Comparison of ENCODE assay signal across 1 cellular context in the genomic region with DNA sequence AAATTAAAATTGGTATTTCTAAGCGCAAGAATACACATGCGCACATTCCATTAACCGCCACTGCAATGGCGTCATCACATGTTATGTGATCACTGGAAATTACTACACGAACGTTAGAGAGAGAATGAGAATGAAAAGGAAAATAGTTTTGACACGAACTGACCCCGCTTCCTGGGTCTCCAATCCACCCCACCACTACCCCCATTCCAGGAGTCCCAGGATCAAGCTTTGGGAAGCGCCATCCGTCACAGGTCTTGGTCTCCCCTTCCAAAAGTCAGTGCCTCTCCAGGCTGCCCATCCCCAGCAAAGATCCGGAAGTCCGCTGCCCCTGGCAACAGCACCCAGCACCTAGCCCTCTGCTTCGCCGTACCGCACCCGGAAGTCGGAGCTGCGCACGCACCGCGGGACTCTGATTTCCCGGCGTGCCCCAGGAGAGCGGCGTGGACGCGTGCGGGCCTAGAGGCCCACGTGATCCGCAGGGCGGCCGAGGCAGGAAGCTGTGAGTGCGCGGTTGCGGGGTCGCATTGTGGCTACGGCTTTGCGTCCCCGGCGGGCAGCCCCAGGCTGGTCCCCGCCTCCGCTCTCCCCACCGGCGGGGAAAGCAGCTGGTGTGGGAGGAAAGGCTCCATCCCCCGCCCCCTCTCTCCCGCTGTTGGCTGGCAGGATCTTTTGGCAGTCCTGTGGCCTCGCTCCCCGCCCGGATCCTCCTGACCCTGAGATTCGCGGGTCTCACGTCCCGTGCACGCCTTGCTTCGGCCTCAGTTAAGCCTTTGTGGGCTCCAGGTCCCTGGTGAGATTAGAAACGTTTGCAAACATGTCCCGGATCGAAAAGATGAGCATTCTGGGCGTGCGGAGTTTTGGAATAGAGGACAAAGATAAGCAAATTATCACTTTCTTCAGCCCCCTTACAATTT.
TF ChIP-seq lines count a peak whose summit lies in the region.

RAD50 (plus strand) TSS at position 467 of the 914 bp plus-strand sequence; CDS start at position 815, 348 bp downstream.

TF ChIP-seq in HepG2, 621 proteins besides CTCF, POLR2A, EP300 and RAD21 (continued from another document and continues in another):
- TF ChIP-seq, protein P1, sequence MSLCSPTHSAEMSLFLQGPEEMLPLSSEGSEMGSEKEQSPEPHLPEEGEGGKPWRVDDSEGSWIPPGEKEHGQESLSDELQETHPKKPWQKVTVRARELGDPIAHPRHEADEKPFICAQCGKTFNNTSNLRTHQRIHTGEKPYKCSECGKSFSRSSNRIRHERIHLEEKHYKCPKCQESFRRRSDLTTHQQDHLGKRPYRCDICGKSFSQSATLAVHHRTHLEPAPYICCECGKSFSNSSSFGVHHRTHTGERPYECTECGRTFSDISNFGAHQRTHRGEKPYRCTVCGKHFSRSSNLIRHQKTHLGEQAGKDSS (CRISPR knock-in tag; IDR thresholded peaks at IDR 0.05; ENCODE audit: borderline replicate concordance, low read depth) = peak; percentile 89; the same call in 1 of the 2 replicates
- TF ChIP-seq PCBP1 (IDR thresholded peaks at IDR 0.05; ENCODE audit: borderline replicate concordance, low read depth, low read length) = 0 out of 2 replicates have a peak, but pooled peaks have one; percentile 46
- TF ChIP-seq MED1 (CRISPR knock-in tag; IDR thresholded peaks at IDR 0.05) = peak; percentile 84
- TF ChIP-seq ZFX (CRISPR knock-in tag; IDR thresholded peaks at IDR 0.05; ENCODE audit: low read depth) = peak; percentile 95
- TF ChIP-seq, protein P2, sequence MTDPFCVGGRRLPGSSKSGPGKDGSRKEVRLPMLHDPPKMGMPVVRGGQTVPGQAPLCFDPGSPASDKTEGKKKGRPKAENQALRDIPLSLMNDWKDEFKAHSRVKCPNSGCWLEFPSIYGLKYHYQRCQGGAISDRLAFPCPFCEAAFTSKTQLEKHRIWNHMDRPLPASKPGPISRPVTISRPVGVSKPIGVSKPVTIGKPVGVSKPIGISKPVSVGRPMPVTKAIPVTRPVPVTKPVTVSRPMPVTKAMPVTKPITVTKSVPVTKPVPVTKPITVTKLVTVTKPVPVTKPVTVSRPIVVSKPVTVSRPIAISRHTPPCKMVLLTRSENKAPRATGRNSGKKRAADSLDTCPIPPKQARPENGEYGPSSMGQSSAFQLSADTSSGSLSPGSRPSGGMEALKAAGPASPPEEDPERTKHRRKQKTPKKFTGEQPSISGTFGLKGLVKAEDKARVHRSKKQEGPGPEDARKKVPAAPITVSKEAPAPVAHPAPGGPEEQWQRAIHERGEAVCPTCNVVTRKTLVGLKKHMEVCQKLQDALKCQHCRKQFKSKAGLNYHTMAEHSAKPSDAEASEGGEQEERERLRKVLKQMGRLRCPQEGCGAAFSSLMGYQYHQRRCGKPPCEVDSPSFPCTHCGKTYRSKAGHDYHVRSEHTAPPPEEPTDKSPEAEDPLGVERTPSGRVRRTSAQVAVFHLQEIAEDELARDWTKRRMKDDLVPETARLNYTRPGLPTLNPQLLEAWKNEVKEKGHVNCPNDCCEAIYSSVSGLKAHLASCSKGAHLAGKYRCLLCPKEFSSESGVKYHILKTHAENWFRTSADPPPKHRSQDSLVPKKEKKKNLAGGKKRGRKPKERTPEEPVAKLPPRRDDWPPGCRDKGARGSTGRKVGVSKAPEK (CRISPR knock-in tag; IDR thresholded peaks at IDR 0.05; ENCODE audit: borderline replicate concordance) = peak; percentile 39; the same call in 1 of the 2 replicates
- no peak for TF ChIP-seq ZNF503 (CRISPR knock-in tag; IDR thresholded peaks at IDR 0.05)
- no peak for TF ChIP-seq EHMT2 (IDR thresholded peaks at IDR 0.05; ENCODE audit: borderline replicate concordance, low read depth, low read length)
- TF ChIP-seq, protein P3, sequence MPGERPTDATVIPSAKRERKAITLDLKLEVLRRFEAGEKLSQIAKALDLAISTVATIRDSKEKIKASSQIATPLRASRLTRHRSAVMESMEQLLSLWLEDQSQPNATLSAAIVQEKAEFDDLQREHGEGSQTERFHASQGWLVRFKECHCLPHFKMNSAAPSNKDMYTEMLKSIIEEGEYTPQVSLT (CRISPR knock-in tag; IDR thresholded peaks at IDR 0.05; ENCODE audit: borderline replicate concordance, low read depth) = no peak; the same call in 1 of the 2 replicates
- no peak; the same call in 1 of the 2 replicates for TF ChIP-seq ZNF558 (CRISPR knock-in tag; IDR thresholded peaks at IDR 0.05; ENCODE audit: borderline replicate concordance)
- TF ChIP-seq ZNF619 (CRISPR knock-in tag; IDR thresholded peaks at IDR 0.05) = peak; percentile 95
- TF ChIP-seq ZNF333 (CRISPR knock-in tag; IDR thresholded peaks at IDR 0.05; ENCODE audit: borderline replicate concordance) = peak; percentile 88
- TF ChIP-seq WIZ (CRISPR knock-in tag; IDR thresholded peaks at IDR 0.05) = peak; percentile 88
- no peak; the same call in 1 of the 2 replicates for TF ChIP-seq MAF1 (CRISPR knock-in tag; IDR thresholded peaks at IDR 0.05; ENCODE audit: borderline replicate concordance)
- TF ChIP-seq ZNF317 (CRISPR knock-in tag; IDR thresholded peaks at IDR 0.05) = peak; percentile 90
- peak; percentile 84 for TF ChIP-seq IKZF5 (CRISPR knock-in tag; IDR thresholded peaks at IDR 0.05)
- TF ChIP-seq, protein P4, sequence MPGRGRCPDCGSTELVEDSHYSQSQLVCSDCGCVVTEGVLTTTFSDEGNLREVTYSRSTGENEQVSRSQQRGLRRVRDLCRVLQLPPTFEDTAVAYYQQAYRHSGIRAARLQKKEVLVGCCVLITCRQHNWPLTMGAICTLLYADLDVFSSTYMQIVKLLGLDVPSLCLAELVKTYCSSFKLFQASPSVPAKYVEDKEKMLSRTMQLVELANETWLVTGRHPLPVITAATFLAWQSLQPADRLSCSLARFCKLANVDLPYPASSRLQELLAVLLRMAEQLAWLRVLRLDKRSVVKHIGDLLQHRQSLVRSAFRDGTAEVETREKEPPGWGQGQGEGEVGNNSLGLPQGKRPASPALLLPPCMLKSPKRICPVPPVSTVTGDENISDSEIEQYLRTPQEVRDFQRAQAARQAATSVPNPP (CRISPR knock-in tag; IDR thresholded peaks at IDR 0.05) = peak; percentile 98
- TF ChIP-seq, protein P5, sequence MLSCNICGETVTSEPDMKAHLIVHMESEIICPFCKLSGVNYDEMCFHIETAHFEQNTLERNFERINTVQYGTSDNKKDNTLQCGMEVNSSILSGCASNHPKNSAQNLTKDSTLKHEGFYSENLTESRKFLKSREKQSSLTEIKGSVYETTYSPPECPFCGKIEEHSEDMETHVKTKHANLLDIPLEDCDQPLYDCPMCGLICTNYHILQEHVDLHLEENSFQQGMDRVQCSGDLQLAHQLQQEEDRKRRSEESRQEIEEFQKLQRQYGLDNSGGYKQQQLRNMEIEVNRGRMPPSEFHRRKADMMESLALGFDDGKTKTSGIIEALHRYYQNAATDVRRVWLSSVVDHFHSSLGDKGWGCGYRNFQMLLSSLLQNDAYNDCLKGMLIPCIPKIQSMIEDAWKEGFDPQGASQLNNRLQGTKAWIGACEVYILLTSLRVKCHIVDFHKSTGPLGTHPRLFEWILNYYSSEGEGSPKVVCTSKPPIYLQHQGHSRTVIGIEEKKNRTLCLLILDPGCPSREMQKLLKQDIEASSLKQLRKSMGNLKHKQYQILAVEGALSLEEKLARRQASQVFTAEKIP (CRISPR knock-in tag; IDR thresholded peaks at IDR 0.05; ENCODE audit: borderline replicate concordance) = no peak
- TF ChIP-seq ZBTB21 (CRISPR knock-in tag; IDR thresholded peaks at IDR 0.05) = no peak
- TF ChIP-seq, protein P6, sequence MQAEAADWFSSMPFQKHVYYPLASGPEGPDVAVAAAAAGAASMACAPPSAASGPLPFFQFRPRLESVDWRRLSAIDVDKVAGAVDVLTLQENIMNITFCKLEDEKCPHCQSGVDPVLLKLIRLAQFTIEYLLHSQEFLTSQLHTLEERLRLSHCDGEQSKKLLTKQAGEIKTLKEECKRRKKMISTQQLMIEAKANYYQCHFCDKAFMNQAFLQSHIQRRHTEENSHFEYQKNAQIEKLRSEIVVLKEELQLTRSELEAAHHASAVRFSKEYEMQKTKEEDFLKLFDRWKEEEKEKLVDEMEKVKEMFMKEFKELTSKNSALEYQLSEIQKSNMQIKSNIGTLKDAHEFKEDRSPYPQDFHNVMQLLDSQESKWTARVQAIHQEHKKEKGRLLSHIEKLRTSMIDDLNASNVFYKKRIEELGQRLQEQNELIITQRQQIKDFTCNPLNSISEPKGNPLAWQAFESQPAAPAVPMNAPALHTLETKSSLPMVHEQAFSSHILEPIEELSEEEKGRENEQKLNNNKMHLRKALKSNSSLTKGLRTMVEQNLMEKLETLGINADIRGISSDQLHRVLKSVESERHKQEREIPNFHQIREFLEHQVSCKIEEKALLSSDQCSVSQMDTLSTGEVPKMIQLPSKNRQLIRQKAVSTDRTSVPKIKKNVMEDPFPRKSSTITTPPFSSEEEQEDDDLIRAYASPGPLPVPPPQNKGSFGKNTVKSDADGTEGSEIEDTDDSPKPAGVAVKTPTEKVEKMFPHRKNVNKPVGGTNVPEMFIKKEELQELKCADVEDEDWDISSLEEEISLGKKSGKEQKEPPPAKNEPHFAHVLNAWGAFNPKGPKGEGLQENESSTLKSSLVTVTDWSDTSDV (CRISPR knock-in tag; IDR thresholded peaks at IDR 0.05) = peak; percentile 91; the same call in 1 of the 2 replicates
- TF ChIP-seq, protein P7, sequence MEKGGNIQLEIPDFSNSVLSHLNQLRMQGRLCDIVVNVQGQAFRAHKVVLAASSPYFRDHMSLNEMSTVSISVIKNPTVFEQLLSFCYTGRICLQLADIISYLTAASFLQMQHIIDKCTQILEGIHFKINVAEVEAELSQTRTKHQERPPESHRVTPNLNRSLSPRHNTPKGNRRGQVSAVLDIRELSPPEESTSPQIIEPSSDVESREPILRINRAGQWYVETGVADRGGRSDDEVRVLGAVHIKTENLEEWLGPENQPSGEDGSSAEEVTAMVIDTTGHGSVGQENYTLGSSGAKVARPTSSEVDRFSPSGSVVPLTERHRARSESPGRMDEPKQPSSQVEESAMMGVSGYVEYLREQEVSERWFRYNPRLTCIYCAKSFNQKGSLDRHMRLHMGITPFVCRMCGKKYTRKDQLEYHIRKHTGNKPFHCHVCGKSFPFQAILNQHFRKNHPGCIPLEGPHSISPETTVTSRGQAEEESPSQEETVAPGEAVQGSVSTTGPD (CRISPR knock-in tag; IDR thresholded peaks at IDR 0.05) = no peak
- peak; percentile 87 for TF ChIP-seq KMT2A (CRISPR knock-in tag; IDR thresholded peaks at IDR 0.05)
- peak; percentile 45 for TF ChIP-seq ZFP37 (CRISPR knock-in tag; IDR thresholded peaks at IDR 0.05; ENCODE audit: borderline replicate concordance)
- TF ChIP-seq, protein P8, sequence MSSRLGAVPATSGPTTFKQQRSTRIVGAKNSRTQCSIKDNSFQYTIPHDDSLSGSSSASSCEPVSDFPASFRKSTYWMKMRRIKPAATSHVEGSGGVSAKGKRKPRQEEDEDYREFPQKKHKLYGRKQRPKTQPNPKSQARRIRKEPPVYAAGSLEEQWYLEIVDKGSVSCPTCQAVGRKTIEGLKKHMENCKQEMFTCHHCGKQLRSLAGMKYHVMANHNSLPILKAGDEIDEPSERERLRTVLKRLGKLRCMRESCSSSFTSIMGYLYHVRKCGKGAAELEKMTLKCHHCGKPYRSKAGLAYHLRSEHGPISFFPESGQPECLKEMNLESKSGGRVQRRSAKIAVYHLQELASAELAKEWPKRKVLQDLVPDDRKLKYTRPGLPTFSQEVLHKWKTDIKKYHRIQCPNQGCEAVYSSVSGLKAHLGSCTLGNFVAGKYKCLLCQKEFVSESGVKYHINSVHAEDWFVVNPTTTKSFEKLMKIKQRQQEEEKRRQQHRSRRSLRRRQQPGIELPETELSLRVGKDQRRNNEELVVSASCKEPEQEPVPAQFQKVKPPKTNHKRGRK (CRISPR knock-in tag; IDR thresholded peaks at IDR 0.05) = peak; percentile 90
- no peak for TF ChIP-seq FOXK2 (IDR thresholded peaks at IDR 0.05)
- TF ChIP-seq SATB2 (CRISPR knock-in tag; IDR thresholded peaks at IDR 0.05) = peak; percentile 80
- TF ChIP-seq, protein P9, sequence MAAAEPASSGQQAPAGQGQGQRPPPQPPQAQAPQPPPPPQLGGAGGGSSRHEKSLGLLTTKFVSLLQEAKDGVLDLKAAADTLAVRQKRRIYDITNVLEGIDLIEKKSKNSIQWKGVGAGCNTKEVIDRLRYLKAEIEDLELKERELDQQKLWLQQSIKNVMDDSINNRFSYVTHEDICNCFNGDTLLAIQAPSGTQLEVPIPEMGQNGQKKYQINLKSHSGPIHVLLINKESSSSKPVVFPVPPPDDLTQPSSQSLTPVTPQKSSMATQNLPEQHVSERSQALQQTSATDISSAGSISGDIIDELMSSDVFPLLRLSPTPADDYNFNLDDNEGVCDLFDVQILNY (CRISPR knock-in tag; conservative IDR thresholded peaks at IDR 0.05) = peak; percentile 67
- TF ChIP-seq SRSF4 (IDR thresholded peaks at IDR 0.05; ENCODE audit: low read depth, low read length, poor library complexity, severe bottlenecking) = no peak
- peak; percentile 23 for TF ChIP-seq CREM (IDR thresholded peaks at IDR 0.05)
- TF ChIP-seq CREM (CRISPR knock-in tag; IDR thresholded peaks at IDR 0.05) = no peak
- TF ChIP-seq, protein P10, sequence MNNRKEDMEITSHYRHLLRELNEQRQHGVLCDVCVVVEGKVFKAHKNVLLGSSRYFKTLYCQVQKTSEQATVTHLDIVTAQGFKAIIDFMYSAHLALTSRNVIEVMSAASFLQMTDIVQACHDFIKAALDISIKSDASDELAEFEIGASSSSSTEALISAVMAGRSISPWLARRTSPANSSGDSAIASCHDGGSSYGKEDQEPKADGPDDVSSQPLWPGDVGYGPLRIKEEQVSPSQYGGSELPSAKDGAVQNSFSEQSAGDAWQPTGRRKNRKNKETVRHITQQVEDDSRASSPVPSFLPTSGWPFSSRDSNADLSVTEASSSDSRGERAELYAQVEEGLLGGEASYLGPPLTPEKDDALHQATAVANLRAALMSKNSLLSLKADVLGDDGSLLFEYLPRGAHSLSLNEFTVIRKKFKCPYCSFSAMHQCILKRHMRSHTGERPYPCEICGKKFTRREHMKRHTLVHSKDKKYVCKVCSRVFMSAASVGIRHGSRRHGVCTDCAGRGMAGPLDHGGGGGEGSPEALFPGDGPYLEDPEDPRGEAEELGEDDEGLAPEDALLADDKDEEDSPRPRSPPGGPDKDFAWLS (CRISPR knock-in tag; IDR thresholded peaks at IDR 0.05; ENCODE audit: borderline replicate concordance) = no peak
- TF ChIP-seq REXO4 (CRISPR knock-in tag; IDR thresholded peaks at IDR 0.05; ENCODE audit: borderline replicate concordance) = 0 out of 2 replicates have a peak, but pooled peaks have one; percentile 14
